In genomic region chr14:81472096-81472800, GRCh38 we compare ENCODE assay signal across 13 cellular contexts.
DNase-seq lines count a peak whose midpoint lies in the region; ATAC-seq, FAIRE-seq and TF ChIP-seq lines count a peak whose summit lies in the region.
"Had no signal": no experiment of that assay in that cellular context is flagged by ENCODE, and none has a peak within 500 bp of the region (broad histone marks: within the 10 kb centered on the region; RNA-seq: fewer than 3 reads in every experiment).

No MANE protein-coding gene starts in this region.

- H3K36me3 ChIP-seq in DND-41 (ENCODE audit: insufficient read depth, low read length) (peaks cover 26% of the 10 kb centered on the region), OCI-LY7 (ENCODE audit: insufficient read depth, low read length) (peaks cover 41% of the 10 kb centered on the region)

- ATAC-seq in DND-41 (ENCODE audit: insufficient read depth, low read depth): no peak
- ATAC-seq: HCT116, PC-3 had no signal

- no peak for TF ChIP-seq POLR2A in GM12891 (IDR thresholded peaks at IDR 0.05; ENCODE audit: low read depth, low read length)

- H3K79me2 ChIP-seq in DND-41 (ENCODE audit: insufficient read depth, low read length): no peaks in the 10 kb centered on the region
- H3K79me2 ChIP-seq in OCI-LY7 (ENCODE audit: insufficient read depth, low read depth, low read length): peaks cover 5% of the 10 kb centered on the region; the same call in 1 of the 2 replicates

- DNase-seq in DND-41 (no peak), GM12891 (ENCODE audit: insufficient read length, low spot score) (no peak), OCI-LY7 (ENCODE audit: low spot score) (peak; percentile 37), epithelial cell of esophagus (ENCODE audit: low read depth) (peak; percentile 36), T-helper 9 cell (no peak), NCI-H1092 treated with DMSO at 0.1 percent for 48 hours (lab: John Stamatoyannopoulos, UW) (no peak), SIG-M5 (lab: John Stamatoyannopoulos, UW) (no peak)
- DNase-seq: NCI-H1048, NCI-H226, NCI-H526, PC-3 had no signal

- peaks cover 70% of the 10 kb centered on the region for H3K4me1 ChIP-seq in DND-41 (ENCODE audit: insufficient read depth, low read length)
- H3K4me1 ChIP-seq in OCI-LY7 (ENCODE audit: insufficient read depth, low read length, poor library complexity, severe bottlenecking): peaks cover 86% of the 10 kb centered on the region

- H3K9me3 ChIP-seq in DND-41 (ENCODE audit: insufficient read depth, low read length, severe bottlenecking): no peaks in the 10 kb centered on the region
- no peaks in the 10 kb centered on the region for H3K9me3 ChIP-seq in OCI-LY7 (ENCODE audit: low read length)
- H3K9me3 ChIP-seq: BLaER1 treated with 17β-estradiol and CSF1 and Interleukin-3, amounts not matched to agents 10 nM and 100 nM had no signal

- peak overlapping the region; percentile 30; the same call in 1 of the 2 replicates for H3K9ac ChIP-seq in DND-41 (ENCODE audit: low read depth, low read length)
- H3K9ac ChIP-seq: BLaER1 treated with 17β-estradiol and CSF1 and Interleukin-3, amounts not matched to agents 10 nM and 100 nM had no signal

- POLR2A ChIA-PET in OCI-LY7 (lab: Charles Lee): interaction anchor here (0.6 to 4.4 kb wide), 18 partner anchors 11 to 515 kb away, joined by 3 to 108 read pairs (median 4); partner anchors contain the start of genes GTF2A1 and SEL1L

- FAIRE-seq in GM12891 (lab: Jason Lieb, UNC): peak; percentile 9

- intact Hi-C loops in OCI-LY7 (cut with micrococcal nuclease; ENCODE audit: unreplicated experiment): loop anchor here (5.0 kb wide), 2 partner anchors 300 to 495 kb away; no protein-coding TSS in a partner anchor

- BruUV-seq in OCI-LY7 (replicated peaks; lab: Mats Ljungman, UMichigan): no TSS peak

- no peak for TF ChIP-seq CTCF in DND-41 (IDR thresholded peaks at IDR 0.05; ENCODE audit: borderline replicate concordance, extremely low read depth, low read length, poor library complexity, severe bottlenecking)
- no peak for TF ChIP-seq CTCF in OCI-LY7 (conservative IDR thresholded peaks at IDR 0.05; ENCODE audit: low read length)
- no peak for TF ChIP-seq CTCF in epithelial cell of esophagus (IDR thresholded peaks at IDR 0.05; ENCODE audit: insufficient read depth, low read depth, low read length, missing control alignments)

- H3K9me2 ChIP-seq in OCI-LY7 (ENCODE audit: insufficient read depth, low read length): no peaks in the 10 kb centered on the region

- no peaks in the 10 kb centered on the region for H3K27me3 ChIP-seq in DND-41 (ENCODE audit: insufficient read depth, low read length, poor library complexity)
- H3K27me3 ChIP-seq: BLaER1 treated with 17β-estradiol and CSF1 and Interleukin-3, amounts not matched to agents 10 nM and 100 nM had no signal

- H3K4me3 ChIP-seq in DND-41 (ENCODE audit: low read depth in 1 of 2, low read length in 2 of 2) (no peak overlapping the region), OCI-LY7 (ENCODE audit: low read depth, low read length, poor library complexity, severe bottlenecking) (peak overlapping the region; percentile 43), epithelial cell of esophagus (ENCODE audit: low read length) (no peak overlapping the region)
- H3K4me3 ChIP-seq: BLaER1 treated with 17β-estradiol and CSF1 and Interleukin-3, amounts not matched to agents 10 nM and 100 nM had no signal

- H2AFZ ChIP-seq in DND-41 (ENCODE audit: low read depth, low read length) (no peak overlapping the region), OCI-LY7 (ENCODE audit: low read length) (no peak overlapping the region)

- H3K27ac ChIP-seq in DND-41 (ENCODE audit: low read length) (peak overlapping the region; percentile 71), OCI-LY7 (ENCODE audit: low read depth, low read length, poor library complexity, severe bottlenecking) (peak overlapping the region; percentile 97)
- H3K27ac ChIP-seq: BLaER1 treated with 17β-estradiol and CSF1 and Interleukin-3, amounts not matched to agents 10 nM and 100 nM had no signal

- CTCF ChIA-PET in OCI-LY7 (lab: Charles Lee; ENCODE audit: unreplicated experiment): interaction anchor here (0.5 to 3.3 kb wide), 3 partner anchors 8 to 60 kb away, joined by 3 to 12 read pairs (median 3); no protein-coding TSS in a partner anchor

- H3K4me2 ChIP-seq in DND-41 (ENCODE audit: insufficient read depth, low read length) (no peak overlapping the region), OCI-LY7 (ENCODE audit: low read length) (peak overlapping the region; percentile 70)

- no peaks in the 10 kb centered on the region for H4K20me1 ChIP-seq in DND-41 (ENCODE audit: insufficient read depth, low read length)
- no peaks in the 10 kb centered on the region for H4K20me1 ChIP-seq in OCI-LY7 (ENCODE audit: insufficient read depth, low read length)
- H4K20me1 ChIP-seq: BLaER1 treated with 17β-estradiol and CSF1 and Interleukin-3, amounts not matched to agents 10 nM and 100 nM had no signal

TF ChIP-seq in GM12891, 5 proteins besides CTCF, POLR2A, EP300 and RAD21:
- TF ChIP-seq TAF1 (IDR thresholded peaks at IDR 0.05; ENCODE audit: low read depth, low read length): no peak
- TF ChIP-seq POU2F2 (IDR thresholded peaks at IDR 0.05; ENCODE audit: low read depth, low read length): no peak
- no peak for TF ChIP-seq SPI1 (IDR thresholded peaks at IDR 0.05; ENCODE audit: low read depth, low read length)
- TF ChIP-seq PAX5 (IDR thresholded peaks at IDR 0.05; ENCODE audit: insufficient read depth, low read length, severe bottlenecking): no peak
- TF ChIP-seq POLR2AphosphoS5 (IDR thresholded peaks at IDR 0.05; ENCODE audit: low read depth, low read length): no peak

Comparison
In these comparisons a context has a peak if more than half of its experiments do, and no peak if none do; other contexts are left out.
1. DNase-seq: peak in OCI-LY7 (single experiment) and epithelial cell of esophagus (single experiment); none in DND-41 (single experiment), GM12891 (single experiment), T-helper 9 cell (single experiment), NCI-H1092 treated with DMSO at 0.1 percent for 48 hours (single experiment) and SIG-M5 (single experiment).